23 cellular contexts compared by ENCODE assay signal in genomic region chr12:38289396-38289795, GRCh38. TPM values are rescaled to one million over a fixed set of nuclear protein-coding genes. Genes with fewer than 3 reads are reported as not detected.
A peak's percentile ranks its signal among the peaks of the same experiment; 100 is the strongest.
DNase-seq lines count a peak whose midpoint lies in the region; ATAC-seq and TF ChIP-seq lines count a peak whose summit lies in the region.
"Had no signal": no experiment of that assay in that cellular context is flagged by ENCODE, and none has a peak within 500 bp of the region (broad histone marks: within the 10 kb centered on the region; RNA-seq: fewer than 3 reads in every experiment).

No MANE protein-coding gene starts in this region.

- no peak overlapping the region for H2AFZ ChIP-seq in mammary epithelial cell (ENCODE audit: low read depth, low read length)
- H2AFZ ChIP-seq: GM23248 had no signal

- H3K9me3 ChIP-seq in mammary epithelial cell (replicated peaks; ENCODE audit: insufficient read depth, low read length), result no peaks in the 10 kb centered on the region
- H3K9me3 ChIP-seq in endodermal cell (ENCODE audit: control insufficient read depth, low read length), result peaks cover 57% of the 10 kb centered on the region
- H3K9me3 ChIP-seq: A549; BE2C; BLaER1 treated with 17β-estradiol and CSF1 and Interleukin-3, amounts not matched to agents 10 nM and 100 nM had no signal

- no TSS peak for BruUV-seq in mammary epithelial cell (replicated peaks; lab: Mats Ljungman, UMichigan)

- peak overlapping the region; percentile 10 for H3K4me2 ChIP-seq in mammary epithelial cell (ENCODE audit: insufficient read depth, low read depth, low read length)
- H3K4me2 ChIP-seq: A549; BLaER1 treated with 17β-estradiol and CSF1 and Interleukin-3, amounts not matched to agents 10 nM and 100 nM had no signal

- WGBS in mammary epithelial cell (ENCODE audit: low coverage, missing lambda C conversion rate), result 0% methylated on average over 2 of the region's 2 CpGs
- WGBS in endodermal cell (ENCODE audit: insufficient coverage in 1 of 2, insufficient read length in 1 of 2), 2 experiments, result 64% methylated on average over 2 of the region's 2 CpGs; no CpG with 5 or more reads in 1 of the 2 experiments

- H3K9ac ChIP-seq in mammary epithelial cell (ENCODE audit: insufficient read depth, low read length) (no peak overlapping the region), endodermal cell (ENCODE audit: extremely low read depth, low read length, poor library complexity, severe bottlenecking) (no peak overlapping the region)
- H3K9ac ChIP-seq: BLaER1 treated with 17β-estradiol and CSF1 and Interleukin-3, amounts not matched to agents 10 nM and 100 nM; GM23248 had no signal

- no peaks in the 10 kb centered on the region for H3K4me1 Mint-ChIP-seq in endodermal cell
- H3K4me1 Mint-ChIP-seq: CD14-positive monocyte; CD8-positive, alpha-beta memory T cell had no signal

- no peaks in the 10 kb centered on the region for H3K36me3 Mint-ChIP-seq in endodermal cell (ENCODE audit: low read depth)
- H3K36me3 Mint-ChIP-seq: CD14-positive monocyte; CD8-positive, alpha-beta memory T cell had no signal

- POLR2A ChIA-PET in RWPE1 (lab: Yijun Ruan, JAX; ENCODE audit: low non-redundant PET), result no interaction called here

- dilution Hi-C loops in mammary epithelial cell (cut with HindIII; ENCODE audit: low sequenced_read_pairs), result no loop called here

- no peak overlapping the region for H3K27ac Mint-ChIP-seq in endodermal cell
- H3K27ac Mint-ChIP-seq: CD14-positive monocyte; CD4-positive, alpha-beta T cell; CD8-positive, alpha-beta memory T cell had no signal

- CTCF ChIA-PET in RWPE1 (lab: Yijun Ruan, JAX) (no interaction called here), mammary epithelial cell (lab: Charles Lee; ENCODE audit: low non-redundant PET) (no interaction called here)

- no peak for ATAC-seq in foreskin keratinocyte
- ATAC-seq: A549, GM12878 had no signal

- TF ChIP-seq CTCF in RWPE1 (conservative IDR thresholded peaks at IDR 0.05; ENCODE audit: low read depth) (no peak), mammary epithelial cell (conservative IDR thresholded peaks at IDR 0.05 in 1 of 2, IDR thresholded peaks at IDR 0.05 in 1 of 2; ENCODE audit: extremely low read depth in 1 of 2, insufficient read depth in 1 of 2, low read depth in 1 of 2, low read length in 2 of 2) (no peak), foreskin keratinocyte (conservative IDR thresholded peaks at IDR 0.05) (no peak), endodermal cell (conservative IDR thresholded peaks at IDR 0.05) (no peak)

- H3K27me3 Mint-ChIP-seq in endodermal cell (ENCODE audit: insufficient read depth), result no peaks in the 10 kb centered on the region

- in situ Hi-C loops in mammary epithelial cell (cut with MboI; ENCODE audit: low sequenced_read_pairs in 2 of 2), result loop anchor here in 1 of 2 donors (25.0 kb wide), 1 partner anchor 102 kb away; no protein-coding TSS in a partner anchor

- peaks cover 12% of the 10 kb centered on the region for H3K4me1 ChIP-seq in mammary epithelial cell (ENCODE audit: insufficient read depth, low read length)
- no peaks in the 10 kb centered on the region for H3K4me1 ChIP-seq in foreskin keratinocyte
- no peaks in the 10 kb centered on the region for H3K4me1 ChIP-seq in endodermal cell (ENCODE audit: control insufficient read depth, insufficient read depth, low read length)
- H3K4me1 ChIP-seq: A549; BE2C; BLaER1 treated with 17β-estradiol and CSF1 and Interleukin-3, amounts not matched to agents 10 nM and 100 nM had no signal

- no peak overlapping the region for H3K4me3 Mint-ChIP-seq in endodermal cell
- H3K4me3 Mint-ChIP-seq: CD14-positive monocyte; CD4-positive, alpha-beta T cell; CD8-positive, alpha-beta memory T cell had no signal

- peaks cover 83% of the 10 kb centered on the region for H3K9me3 Mint-ChIP-seq in endodermal cell
- H3K9me3 Mint-ChIP-seq: CD4-positive, alpha-beta T cell had no signal

- H3K79me2 ChIP-seq in mammary epithelial cell (ENCODE audit: insufficient read depth, low read length), result no peaks in the 10 kb centered on the region

- no peaks in the 10 kb centered on the region for H3K27me3 ChIP-seq in mammary epithelial cell (ENCODE audit: insufficient read depth, low read length)
- H3K27me3 ChIP-seq in foreskin keratinocyte, result no peaks in the 10 kb centered on the region
- H3K27me3 ChIP-seq in endodermal cell (ENCODE audit: control insufficient read depth, insufficient read depth, low read length, poor library complexity, severe bottlenecking), result no peaks in the 10 kb centered on the region
- H3K27me3 ChIP-seq: BE2C; BLaER1 treated with 17β-estradiol and CSF1 and Interleukin-3, amounts not matched to agents 10 nM and 100 nM had no signal

- intact Hi-C loops in mammary epithelial cell (cut with micrococcal nuclease), result loop anchor here (10.0 kb wide), 1 partner anchor 155 kb away; no protein-coding TSS in a partner anchor

- DNase-seq in RWPE1 (ENCODE audit: low spot score) (peak; percentile 3), mammary epithelial cell (peak; percentile 63), foreskin keratinocyte (peak; percentile 32 to 69), NCI-H345 (lab: John Stamatoyannopoulos, UW) (no peak), endodermal cell (no peak)
- no peak for DNase-seq in activated T-cell treated with anti-CD3 and anti-CD28 coated beads, Interleukin-2, amount 50 U/mL, for 1 hour
- DNase-seq: 8988T; ACHN; AML-193; BE2C; CD4-positive, alpha-beta T cell; CD8-positive, alpha-beta memory T cell; DMS 273 treated with DMSO at 0.1 percent for 48 hours; DMS79; EL; GDM1; GM23248; H7; HCEC 1CT had no signal

- H3K36me3 ChIP-seq in mammary epithelial cell (ENCODE audit: insufficient read depth, low read length) (no peaks in the 10 kb centered on the region), endodermal cell (ENCODE audit: control insufficient read depth, insufficient read depth, low read length) (no peaks in the 10 kb centered on the region)
- H3K36me3 ChIP-seq: BE2C; BLaER1 treated with 17β-estradiol and CSF1 and Interleukin-3, amounts not matched to agents 10 nM and 100 nM had no signal

- H3K27ac ChIP-seq in RWPE1 (no peak overlapping the region), mammary epithelial cell (ENCODE audit: insufficient read depth, low read depth, low read length) (no peak overlapping the region), foreskin keratinocyte (no peak overlapping the region), endodermal cell (ENCODE audit: low read depth, low read length) (no peak overlapping the region)
- H3K27ac ChIP-seq: A549; BLaER1 treated with 17β-estradiol and CSF1 and Interleukin-3, amounts not matched to agents 10 nM and 100 nM; GM23248 had no signal

- H3K4me3 ChIP-seq in mammary epithelial cell (replicated peaks in 1 of 3; ENCODE audit: insufficient read depth in 1 of 3, low read depth in 2 of 3, low read length in 3 of 3) (no peak overlapping the region), endodermal cell (ENCODE audit: low read length) (no peak overlapping the region)
- H3K4me3 ChIP-seq: A549; BLaER1 treated with 17β-estradiol and CSF1 and Interleukin-3, amounts not matched to agents 10 nM and 100 nM; GM12878; GM23248 had no signal

- no peaks in the 10 kb centered on the region for H4K20me1 ChIP-seq in mammary epithelial cell (ENCODE audit: insufficient read depth, low read length)
- H4K20me1 ChIP-seq: BLaER1 treated with 17β-estradiol and CSF1 and Interleukin-3, amounts not matched to agents 10 nM and 100 nM had no signal

RNA-seq across cellular contexts. Expression of gene ALG10B, which starts 27.2 kb away (rescaled TPM):
- total RNA-seq in mammary epithelial cell, result 1 to 10 TPM; 7.7 to 8.5 TPM
- polyA plus RNA-seq in mammary epithelial cell, result 9.3 TPM
- 7.3 TPM for polyA minus RNA-seq in mammary epithelial cell
- 3.8 and 4.0 TPM in 2 replicates for total RNA-seq in foreskin keratinocyte
- 0.95 and 1.4 TPM in 2 replicates for polyA plus RNA-seq in foreskin keratinocyte
- 10 to 100 TPM in 1 of 2 donors, 1 to 10 TPM in 1; 6.3 to 11.6 TPM for total RNA-seq in endodermal cell
- 10.5 TPM for polyA plus RNA-seq in endodermal cell (2013, experiment 1 of 2)
- polyA plus RNA-seq in endodermal cell (2013, experiment 2 of 2), result 9.6 TPM

Comparison
In these comparisons a context has a peak if more than half of its experiments do, and no peak if none do; other contexts are left out.
1. DNase-seq: peak in RWPE1 (single experiment), mammary epithelial cell (single experiment) and foreskin keratinocyte (2 of 2); none in NCI-H345 (single experiment), activated T-cell treated with anti-CD3 and anti-CD28 coated beads, Interleukin-2, amount 50 U/mL, for 1 hour (single experiment) and endodermal cell (single experiment).